ENCODE assay signal across 8 cellular contexts in the genomic region with DNA sequence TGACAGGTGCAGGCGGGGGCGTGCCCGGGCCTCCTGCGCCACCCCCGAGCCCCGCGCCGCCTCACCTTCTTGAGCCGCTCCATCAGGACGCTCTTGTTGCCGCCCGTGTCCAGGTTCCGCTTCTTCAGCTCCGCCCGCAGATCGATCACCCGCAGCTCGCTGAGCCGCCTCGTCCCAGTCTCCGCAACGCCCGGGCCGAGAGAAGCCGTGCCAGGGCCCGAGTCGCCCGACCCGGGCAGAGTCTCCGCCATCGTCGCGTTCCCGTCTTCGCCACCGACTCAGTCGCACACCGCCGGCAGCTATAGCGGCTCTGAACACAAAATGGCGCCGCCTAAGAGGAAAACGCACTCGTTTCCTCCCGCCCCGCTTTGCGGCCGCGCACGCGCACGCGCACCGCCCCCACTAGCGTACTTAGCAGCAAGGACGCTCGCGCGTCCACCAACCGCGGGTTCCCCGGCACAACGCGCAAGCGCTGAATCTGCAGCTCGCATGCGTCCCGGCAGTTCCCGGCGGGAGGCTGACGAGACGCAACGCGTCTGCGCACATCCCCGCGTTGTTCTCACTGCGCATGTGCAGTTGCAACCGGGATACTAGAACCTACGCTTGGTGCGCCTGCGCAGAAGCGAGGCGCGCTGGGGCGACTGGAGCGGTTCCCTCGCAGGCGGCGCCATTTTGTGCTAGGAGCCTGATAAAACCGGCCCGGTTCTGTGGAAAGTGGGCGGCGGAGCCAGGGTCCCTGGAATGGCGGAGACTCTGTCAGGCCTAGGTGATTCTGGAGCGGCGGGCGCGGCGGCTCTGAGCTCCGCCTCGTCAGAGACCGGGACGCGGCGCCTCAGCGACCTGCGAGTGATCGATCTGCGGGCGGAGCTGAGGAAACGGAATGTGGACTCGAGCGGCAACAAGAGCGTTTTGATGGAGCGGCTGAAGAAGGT. TPM values are rescaled to one million over a fixed set of nuclear protein-coding genes. Genes with fewer than 3 reads are reported as not detected.
DNase-seq lines count a peak whose midpoint lies in the region; ATAC-seq, FAIRE-seq and TF ChIP-seq lines count a peak whose summit lies in the region.

A gene (plus strand): TSS at position 619 of the 932 bp plus-strand sequence. CDS start 123 bp downstream, at position 742.
A gene (minus strand): TSS at position 312 of the 932 bp plus-strand sequence. CDS start 61 bp downstream, at position 251.

- FAIRE-seq in colon (lab: Jason Lieb, UNC): peak; percentile 80

- DNase-seq in BE2C (peak; percentile 99), GM19240 (ENCODE audit: insufficient read length, low spot score) (peak; percentile 85), NCI-H526 (lab: John Stamatoyannopoulos, UW) (peak; percentile 94 to 98), kidney glomerular epithelial cell (lab: John Stamatoyannopoulos, UW) (peak; percentile 96)
- peak; percentile 100 for DNase-seq in activated CD4-positive, alpha-beta T cell treated with anti-CD3 and anti-CD28 coated beads for 48 hours
- DNase-seq in stimulated activated CD4-positive, alpha-beta T cell treated with anti-CD3 and anti-CD28 coated beads, Interleukin-1b, Interleukin-23, amount 100 ng/mL, for 1 hour (ENCODE audit: low read depth in 2 of 2): peak; percentile 97 to 99

- 0 out of 2 replicates have a peak, but pooled peaks cover 3% of the 10 kb centered on the region for H3K4me1 ChIP-seq in BE2C

- ATAC-seq in HG03460 (IDR thresholded peaks at IDR 0.05; ENCODE audit: unreplicated experiment): peak; percentile 73

- peak within 1 kb of the TSS; percentile 100 for H3K4me3 ChIP-seq in BE2C (ENCODE audit: low read depth, low read length)

- H3K36me3 ChIP-seq in BE2C: peaks cover 67% of the 10 kb centered on the region

- H3K27me3 ChIP-seq in BE2C: no peaks in the 10 kb centered on the region

- TF ChIP-seq CTCF in BE2C (IDR thresholded peaks at IDR 0.05; ENCODE audit: low read depth, low read length): no peak

- no peaks in the 10 kb centered on the region for H3K9me3 ChIP-seq in BE2C

RNA-seq across cellular contexts. Expression of the first gene that starts in this region (rescaled TPM):
- polyA plus RNA-seq in BE2C (2012; ENCODE audit: insufficient read depth, insufficient read length, low read depth): 213 TPM

RNA-seq across cellular contexts. Expression of the second gene that starts in this region (rescaled TPM):
- polyA plus RNA-seq in BE2C (2012; ENCODE audit: insufficient read depth, insufficient read length, low read depth): 327 TPM

Comparison
In these comparisons a context has a peak if more than half of its experiments do, and no peak if none do; other contexts are left out.
1. Peak in every context shown above with its lines: DNase-seq, ATAC-seq and H3K4me3 ChIP-seq.